14 cellular contexts compared by ENCODE assay signal in genomic region chr9:29514336-29514735, GRCh38.
A peak's percentile ranks its signal among the peaks of the same experiment; 100 is the strongest.
DNase-seq lines count a peak whose midpoint lies in the region; ATAC-seq and TF ChIP-seq lines count a peak whose summit lies in the region.
"Had no signal": no experiment of that assay in that cellular context is flagged by ENCODE, and none has a peak within 500 bp of the region (broad histone marks: within the 10 kb centered on the region; RNA-seq: fewer than 3 reads in every experiment).

No MANE protein-coding gene starts in this region.

- CTCF ChIA-PET in activated CD8-positive, alpha-beta T cell treated with anti-CD3 and anti-CD28 coated beads, Interleukin-2, amount 10 ng/mL, durations not matched to agents 7 days and 5 days (lab: Charles Lee): no interaction called here

- peak overlapping the region in 58 of 59 donors; percentile 3 to 92 (median 78) for H3K27ac ChIP-seq in dorsolateral prefrontal cortex
- H3K27ac ChIP-seq: VCaP had no signal

- H3K4me3 ChIP-seq in dorsolateral prefrontal cortex: peak overlapping the region in 44 of 59 donors; percentile 6 to 59 (median 32)
- H3K4me3 ChIP-seq: mucosa of descending colon, smooth muscle cell had no signal

- no peak overlapping the region for H3K4me3 Mint-ChIP-seq in activated CD8-positive, alpha-beta T cell treated with anti-CD3 and anti-CD28 coated beads, Interleukin-2, amount 10 ng/mL, durations not matched to agents 7 days and 5 days
- H3K4me3 Mint-ChIP-seq: B cell had no signal

- H3K27me3 ChIP-seq in dorsolateral prefrontal cortex: no peaks in the 10 kb centered on the region

- H3K9me3 Mint-ChIP-seq in activated CD8-positive, alpha-beta T cell treated with anti-CD3 and anti-CD28 coated beads, Interleukin-2, amount 10 ng/mL, durations not matched to agents 7 days and 5 days (ENCODE audit: insufficient read depth): no peaks in the 10 kb centered on the region

- intact Hi-C loops in dorsolateral prefrontal cortex (cut with DNase I): loop anchor here in 1 of 2 donors (10.0 kb wide), 1 partner anchor 170 kb away; no protein-coding TSS in a partner anchor

- POLR2A ChIA-PET in activated CD8-positive, alpha-beta T cell treated with anti-CD3 and anti-CD28 coated beads, Interleukin-2, amount 10 ng/mL, durations not matched to agents 7 days and 5 days (lab: Charles Lee): no interaction called here

- TF ChIP-seq CTCF in dorsolateral prefrontal cortex (IDR thresholded peaks at IDR 0.05 in 54 of 56, conservative IDR thresholded peaks at IDR 0.05 in 2 of 56; ENCODE audit: low read depth in 1 of 56, partially characterized antibody in 56 of 56): peak in 1 of 56 donors; percentile 10

- ATAC-seq in GM18502 (IDR thresholded peaks at IDR 0.05; ENCODE audit: poor library complexity, unreplicated experiment): no peak
- no peak for ATAC-seq in HG03095 (IDR thresholded peaks at IDR 0.05; ENCODE audit: unreplicated experiment)
- no peak for ATAC-seq in activated CD8-positive, alpha-beta T cell treated with anti-CD3 and anti-CD28 coated beads, Interleukin-2, amount 10 ng/mL, durations not matched to agents 7 days and 5 days
- ATAC-seq: mucosa of descending colon had no signal

- no peaks in the 10 kb centered on the region for H3K4me1 Mint-ChIP-seq in activated CD8-positive, alpha-beta T cell treated with anti-CD3 and anti-CD28 coated beads, Interleukin-2, amount 10 ng/mL, durations not matched to agents 7 days and 5 days (ENCODE audit: low read depth)
- H3K4me1 Mint-ChIP-seq: B cell had no signal

- H3K27ac Mint-ChIP-seq in activated CD8-positive, alpha-beta T cell treated with anti-CD3 and anti-CD28 coated beads, Interleukin-2, amount 10 ng/mL, durations not matched to agents 7 days and 5 days: no peak overlapping the region
- H3K27ac Mint-ChIP-seq: B cell had no signal

- H3K36me3 Mint-ChIP-seq in activated CD8-positive, alpha-beta T cell treated with anti-CD3 and anti-CD28 coated beads, Interleukin-2, amount 10 ng/mL, durations not matched to agents 7 days and 5 days (ENCODE audit: low read depth): no peaks in the 10 kb centered on the region

- DNase-seq in D341Med (ENCODE audit: low spot score): peak; percentile 20
- DNase-seq in NCI-H1092 (lab: John Stamatoyannopoulos, UW): peak; percentile 0
- DNase-seq in dorsolateral prefrontal cortex: peak; percentile 3 to 76 (median 58)
- peak; percentile 72 for DNase-seq in mesenteric fat pad (ENCODE audit: low spot score)
- no peak for DNase-seq in NCI-H2107 (lab: John Stamatoyannopoulos, UW)
- DNase-seq in activated CD8-positive, alpha-beta T cell treated with anti-CD3 and anti-CD28 coated beads, Interleukin-2, amount 10 ng/mL, durations not matched to agents 7 days and 5 days: no peak
- DNase-seq: HCEC 1CT, mucosa of descending colon, RPMI8226 had no signal

- no peaks in the 10 kb centered on the region for H3K27me3 Mint-ChIP-seq in activated CD8-positive, alpha-beta T cell treated with anti-CD3 and anti-CD28 coated beads, Interleukin-2, amount 10 ng/mL, durations not matched to agents 7 days and 5 days (ENCODE audit: low read depth)
- H3K27me3 Mint-ChIP-seq: B cell had no signal

Comparison
In these comparisons a context has a peak if more than half of its experiments do, and no peak if none do; other contexts are left out.
1. DNase-seq: peak in D341Med (single experiment), NCI-H1092 (single experiment), dorsolateral prefrontal cortex (10 of 10) and mesenteric fat pad (single experiment); none in NCI-H2107 (single experiment) and activated CD8-positive, alpha-beta T cell treated with anti-CD3 and anti-CD28 coated beads, Interleukin-2, amount 10 ng/mL, durations not matched to agents 7 days and 5 days (single experiment).